8 cellular contexts compared by ENCODE assay signal in the genomic region with DNA sequence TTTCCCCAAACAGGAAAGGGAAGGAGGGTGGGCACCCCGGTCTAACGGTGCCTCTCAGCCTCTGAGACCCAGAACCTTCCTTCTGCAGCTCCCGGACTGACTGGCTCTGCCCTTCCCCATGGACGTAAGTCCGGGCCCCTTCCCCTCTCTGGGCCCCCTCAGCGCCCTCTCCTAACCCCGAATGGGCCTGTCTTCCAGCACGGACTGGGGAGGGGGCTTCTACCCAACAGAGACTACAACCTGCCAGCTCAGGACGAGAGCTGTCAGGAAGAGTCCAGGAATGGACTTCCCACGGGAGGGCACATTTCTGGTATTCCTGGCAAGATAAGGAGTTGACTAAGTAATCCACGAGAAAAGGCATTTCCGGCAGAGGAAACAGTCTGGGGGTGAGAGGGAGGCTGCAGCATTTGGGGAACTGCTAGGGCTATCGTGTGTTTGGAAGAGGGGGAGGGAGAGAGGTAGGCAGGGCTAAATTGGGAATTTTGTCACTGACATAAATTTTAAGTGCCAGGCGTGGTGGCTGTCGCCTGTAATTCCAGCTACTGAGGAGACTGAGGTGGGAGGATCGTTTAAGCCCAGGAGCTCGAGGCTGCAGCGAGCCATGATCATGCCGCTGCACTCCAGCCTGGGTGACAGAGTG. TPM values are rescaled to one million over a fixed set of nuclear protein-coding genes. Genes with fewer than 3 reads are reported as not detected.
A peak's percentile ranks its signal among the peaks of the same experiment; 100 is the strongest.
DNase-seq lines count a peak whose midpoint lies in the region; ATAC-seq and TF ChIP-seq lines count a peak whose summit lies in the region.

No MANE protein-coding gene starts in this region.

- TF ChIP-seq CTCF in Calu3 (IDR thresholded peaks at IDR 0.05; ENCODE audit: unreplicated experiment): no peak

- BruUV-seq in Calu3 (replicated peaks; lab: Mats Ljungman, UMichigan): TSS peak; percentile 59

- H3K4me3 Mint-ChIP-seq in Calu3 (ENCODE audit: low read depth, unreplicated experiment): peak overlapping the region; percentile 76
- peak overlapping the region; percentile 80 for H3K4me3 Mint-ChIP-seq in activated naive CD8-positive, alpha-beta T cell treated with anti-CD3 and anti-CD28 coated beads for 36 hours
- H3K4me3 Mint-ChIP-seq in stimulated activated naive B cell treated with anti-CD40 and anti-IgM and Interleukin-4, amounts not matched to agents 10 μg/mL and 1 μg/mL and 100 μg/mL, for 72 hours: peak overlapping the region; percentile 86 to 93

- no peaks in the 10 kb centered on the region for H3K27me3 Mint-ChIP-seq in Calu3 (ENCODE audit: unreplicated experiment)
- peaks cover 8% of the 10 kb centered on the region for H3K27me3 Mint-ChIP-seq in activated naive CD8-positive, alpha-beta T cell treated with anti-CD3 and anti-CD28 coated beads for 36 hours
- H3K27me3 Mint-ChIP-seq in stimulated activated naive B cell treated with anti-CD40 and anti-IgM and Interleukin-4, amounts not matched to agents 10 μg/mL and 1 μg/mL and 100 μg/mL, for 72 hours: no peaks in the 10 kb centered on the region

- ATAC-seq in HG03571 (IDR thresholded peaks at IDR 0.05; ENCODE audit: unreplicated experiment) (peak; percentile 9), GM19467 (IDR thresholded peaks at IDR 0.05; ENCODE audit: unreplicated experiment) (no peak)
- ATAC-seq in stimulated activated naive B cell treated with anti-CD40 and anti-IgM and Interleukin-4, amounts not matched to agents 10 μg/mL and 1 μg/mL and 100 μg/mL, for 72 hours (replicated peaks): peak; percentile 26 to 38

- H3K4me1 Mint-ChIP-seq in Calu3 (ENCODE audit: low read depth, unreplicated experiment): peaks cover 31% of the 10 kb centered on the region
- H3K4me1 Mint-ChIP-seq in activated naive CD8-positive, alpha-beta T cell treated with anti-CD3 and anti-CD28 coated beads for 36 hours: peaks cover 15% of the 10 kb centered on the region
- H3K4me1 Mint-ChIP-seq in stimulated activated naive B cell treated with anti-CD40 and anti-IgM and Interleukin-4, amounts not matched to agents 10 μg/mL and 1 μg/mL and 100 μg/mL, for 72 hours: peaks cover 20 to 26% of the 10 kb centered on the region in 2 donors

- DNase-seq in Calu3: no peak
- no peak for DNase-seq in activated naive CD8-positive, alpha-beta T cell treated with anti-CD3 and anti-CD28 coated beads for 36 hours
- DNase-seq in stimulated activated naive B cell treated with anti-CD40 and anti-IgM and Interleukin-4, amounts not matched to agents 10 μg/mL and 1 μg/mL and 100 μg/mL, for 72 hours: no peak
- no peak for DNase-seq in NCI-H2227 treated with DMSO at 0.1 percent for 48 hours (lab: John Stamatoyannopoulos, UW)
- no peak for DNase-seq in NCI-H1105 treated with DMSO at 0.1 percent for 48 hours (lab: John Stamatoyannopoulos, UW)

- intact Hi-C loops in Calu3 (cut with micrococcal nuclease; ENCODE audit: unreplicated experiment): no loop called here

- H3K4me3 ChIP-seq in iPS-18c (ENCODE audit: insufficient read depth, low read depth, low read length): peak overlapping the region; percentile 87

- CTCF ChIA-PET in Calu3 (lab: Charles Lee): interaction anchor here (0.9 to 1.8 kb wide), 2 partner anchors 12 to 14 kb away, joined by 3 to 4 read pairs; a partner anchor contains a TSS

- H3K9me3 ChIP-seq in iPS-18c (ENCODE audit: control insufficient read depth, insufficient read depth, low read length): no peaks in the 10 kb centered on the region

- H3K36me3 Mint-ChIP-seq in Calu3 (ENCODE audit: insufficient read depth, unreplicated experiment): peaks cover 38% of the 10 kb centered on the region
- H3K36me3 Mint-ChIP-seq in activated naive CD8-positive, alpha-beta T cell treated with anti-CD3 and anti-CD28 coated beads for 36 hours: peaks cover 1% of the 10 kb centered on the region
- no peaks in the 10 kb centered on the region for H3K36me3 Mint-ChIP-seq in stimulated activated naive B cell treated with anti-CD40 and anti-IgM and Interleukin-4, amounts not matched to agents 10 μg/mL and 1 μg/mL and 100 μg/mL, for 72 hours

- no peaks in the 10 kb centered on the region for H3K9me3 Mint-ChIP-seq in Calu3 (ENCODE audit: low read depth, unreplicated experiment)
- H3K9me3 Mint-ChIP-seq in activated naive CD8-positive, alpha-beta T cell treated with anti-CD3 and anti-CD28 coated beads for 36 hours: no peaks in the 10 kb centered on the region
- H3K9me3 Mint-ChIP-seq in stimulated activated naive B cell treated with anti-CD40 and anti-IgM and Interleukin-4, amounts not matched to agents 10 μg/mL and 1 μg/mL and 100 μg/mL, for 72 hours: no peaks in the 10 kb centered on the region

- H3K27ac Mint-ChIP-seq in Calu3 (ENCODE audit: unreplicated experiment): peak overlapping the region; percentile 69
- no peak overlapping the region for H3K27ac Mint-ChIP-seq in activated naive CD8-positive, alpha-beta T cell treated with anti-CD3 and anti-CD28 coated beads for 36 hours
- no peak overlapping the region for H3K27ac Mint-ChIP-seq in stimulated activated naive B cell treated with anti-CD40 and anti-IgM and Interleukin-4, amounts not matched to agents 10 μg/mL and 1 μg/mL and 100 μg/mL, for 72 hours

RNA-seq across cellular contexts. Expression of a gene that starts 12.1 kb away (rescaled TPM):
- 1,549 and 1,562 TPM in 2 replicates for total RNA-seq in Calu3 (2022)
- 1,000 to 10,000 TPM; 2,800 to 2,893 TPM for total RNA-seq in activated naive CD8-positive, alpha-beta T cell treated with anti-CD3 and anti-CD28 coated beads for 36 hours

RNA-seq across cellular contexts. Expression of a gene that starts 22.3 kb away (rescaled TPM):
- 184 and 187 TPM in 2 replicates for total RNA-seq in Calu3 (2022)
- 100 to 1,000 TPM; 125 to 127 TPM for total RNA-seq in activated naive CD8-positive, alpha-beta T cell treated with anti-CD3 and anti-CD28 coated beads for 36 hours

RNA-seq across cellular contexts. Expression of a gene that starts 22.4 kb away (rescaled TPM):
- total RNA-seq in Calu3 (2022): 0.90 and 1.5 TPM in 2 replicates
- total RNA-seq in activated naive CD8-positive, alpha-beta T cell treated with anti-CD3 and anti-CD28 coated beads for 36 hours: 1 to 10 TPM; 1.2 to 2.0 TPM

RNA-seq across cellular contexts. Expression of a gene that starts 30.5 kb away (rescaled TPM):
- not detected in 2 replicates for total RNA-seq in Calu3 (2022)
- total RNA-seq in activated naive CD8-positive, alpha-beta T cell treated with anti-CD3 and anti-CD28 coated beads for 36 hours: not detected

RNA-seq across cellular contexts. Expression of a gene that starts 38.2 kb away (rescaled TPM):
- 3.6 and 4.7 TPM in 2 replicates for total RNA-seq in Calu3 (2022)
- 1 to 10 TPM in 1 of 2 experiments, under 1 TPM in 1; 0.74 to 1.1 TPM for total RNA-seq in activated naive CD8-positive, alpha-beta T cell treated with anti-CD3 and anti-CD28 coated beads for 36 hours
